Comparison of ENCODE assay signal across 4 cellular contexts in genomic region chr4:80846210-80846609, GRCh38.
TF ChIP-seq lines count a peak whose summit lies in the region.

No MANE protein-coding gene starts in this region.

TF ChIP-seq in HepG2, 621 proteins besides CTCF, POLR2A, EP300 and RAD21:
- TF ChIP-seq ZNF143 (CRISPR knock-in tag; IDR thresholded peaks at IDR 0.05) (no peak), ZBTB7B (CRISPR knock-in tag; IDR thresholded peaks at IDR 0.05) (no peak), REST (IDR thresholded peaks at IDR 0.05; ENCODE audit: borderline replicate concordance in 1 of 2, low read depth in 1 of 2, low read length in 2 of 2) (peak in 1 of 2 experiments; percentile 84; a peak in 2 of 4 replicates), MIER2 (CRISPR knock-in tag; IDR thresholded peaks at IDR 0.05) (peak; percentile 65; the same call in 1 of the 2 replicates), ZFP37 (CRISPR knock-in tag; IDR thresholded peaks at IDR 0.05; ENCODE audit: borderline replicate concordance) (no peak)

TF ChIP-seq in HCT116, 20 proteins besides CTCF, POLR2A, EP300 and RAD21:
- TF ChIP-seq REST (IDR thresholded peaks at IDR 0.05; ENCODE audit: low read depth) (0 out of 2 replicates have a peak, but pooled peaks have one; percentile 1), CEBPB (IDR thresholded peaks at IDR 0.05; ENCODE audit: low read depth) (no peak)

TF ChIP-seq in Ishikawa, 13 proteins besides CTCF, POLR2A, EP300 and RAD21:
- TF ChIP-seq TAF1 (IDR thresholded peaks at IDR 0.05; ENCODE audit: low read depth), result no peak
- TF ChIP-seq REST (IDR thresholded peaks at IDR 0.05; ENCODE audit: low read depth), result peak; percentile 65
- TF ChIP-seq CREB1 (IDR thresholded peaks at IDR 0.05; ENCODE audit: low read depth), result no peak

TF ChIP-seq in GM12878, 131 proteins besides CTCF, POLR2A, EP300 and RAD21:
- TF ChIP-seq REST (IDR thresholded peaks at IDR 0.05; ENCODE audit: low read depth, low read length) (peak; percentile 70), RCOR1 (conservative IDR thresholded peaks at IDR 0.05; ENCODE audit: low read depth, low read length) (no peak)
